13 cellular contexts compared by ENCODE assay signal in the genomic region with DNA sequence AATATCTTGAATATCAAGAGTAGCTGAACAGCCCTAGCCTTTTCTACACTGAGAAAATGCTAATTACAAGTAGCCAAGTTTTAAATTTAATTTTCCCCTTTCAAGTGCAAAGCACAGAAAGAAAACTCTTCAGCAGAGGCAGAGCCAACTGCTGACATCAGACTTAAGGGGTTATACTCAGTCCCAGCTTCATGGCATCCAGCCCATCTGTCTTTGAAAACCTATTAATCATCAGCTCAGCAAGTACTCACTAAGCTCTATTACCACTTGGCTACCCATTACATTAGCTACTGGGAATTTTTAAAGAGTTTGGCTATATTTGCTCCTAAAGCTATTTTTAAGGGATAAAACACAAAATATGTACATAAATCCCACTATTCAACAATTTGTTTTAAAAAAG.
DNase-seq lines count a peak whose midpoint lies in the region; ATAC-seq and TF ChIP-seq lines count a peak whose summit lies in the region.
"Had no signal": no experiment of that assay in that cellular context is flagged by ENCODE, and none has a peak within 500 bp of the region (broad histone marks: within the 10 kb centered on the region; RNA-seq: fewer than 3 reads in every experiment).

No MANE protein-coding gene starts in this region.

- H3K9ac ChIP-seq in GM23248 = no peak overlapping the region
- H3K9ac ChIP-seq in neuronal stem cell (ENCODE audit: low read depth, low read length, poor library complexity) = no peak overlapping the region

- no peak overlapping the region for H2AK5ac ChIP-seq in neuronal stem cell (ENCODE audit: low read depth, low read length)

- H2BK5ac ChIP-seq in neuronal stem cell (ENCODE audit: low read length) = no peak overlapping the region

- ATAC-seq in HG03039 (IDR thresholded peaks at IDR 0.05; ENCODE audit: unreplicated experiment) = no peak
- ATAC-seq: mucosa of descending colon had no signal

- no peak overlapping the region for H3K23ac ChIP-seq in neuronal stem cell (ENCODE audit: low read depth, low read length, poor library complexity)

- peaks cover 20% of the 10 kb centered on the region for H3K4me1 Mint-ChIP-seq in nephron

- no peaks in the 10 kb centered on the region for H3K9me2 ChIP-seq in GM23248 (ENCODE audit: insufficient read depth)

- no peak overlapping the region for H2AFZ ChIP-seq in GM23248
- H2AFZ ChIP-seq in neuronal stem cell (ENCODE audit: low read length) = no peak overlapping the region

- H3K4ac ChIP-seq in neuronal stem cell (ENCODE audit: low read length) = no peak overlapping the region

- H3K36me3 ChIP-seq in GM23248 (ENCODE audit: low read depth) = peaks cover 4% of the 10 kb centered on the region; the same call in 1 of the 2 replicates
- H3K36me3 ChIP-seq in neuronal stem cell (replicated peaks in 1 of 2; ENCODE audit: control insufficient read depth in 2 of 2, insufficient read depth in 2 of 2, low read length in 2 of 2) = peaks cover 18 to 97% of the 10 kb centered on the region in 2 donors

- peak; percentile 42 for DNase-seq in GM23248
- peak; percentile 34 for DNase-seq in NCI-H82 treated with DMSO at 0.1 percent for 48 hours (lab: John Stamatoyannopoulos, UW; ENCODE audit: unreplicated experiment)
- DNase-seq in epithelial cell of proximal tubule (ENCODE audit: low read depth) = peak; percentile 86
- no peak for DNase-seq in neuronal stem cell (ENCODE audit: low spot score)
- no peak for DNase-seq in NOMO-1 treated with DMSO at 0.1 percent for 48 hours (lab: John Stamatoyannopoulos, UW; ENCODE audit: unreplicated experiment)
- DNase-seq: Caco-2; effector CD4-positive, alpha-beta T cell; NCI-H1436; T1000 had no signal

- H4K8ac ChIP-seq in neuronal stem cell (ENCODE audit: low read depth, low read length) = no peak overlapping the region

- H3K18ac ChIP-seq in neuronal stem cell (ENCODE audit: low read length) = no peak overlapping the region

- peaks cover 2% of the 10 kb centered on the region for H3K9me3 Mint-ChIP-seq in nephron

- H2BK12ac ChIP-seq in neuronal stem cell (ENCODE audit: low read length) = no peak overlapping the region

- H3K9me3 ChIP-seq in GM23248 (ENCODE audit: low read depth) (no peaks in the 10 kb centered on the region), neuronal stem cell (replicated peaks in 1 of 2; ENCODE audit: control insufficient read depth in 2 of 2, insufficient read depth in 1 of 2, low read depth in 1 of 2, low read length in 2 of 2) (peaks cover 2 to 11% of the 10 kb centered on the region in 2 donors)
- H3K9me3 ChIP-seq: Caco-2, mucosa of descending colon had no signal

- peak overlapping the region in 2 of 3 experiments; percentile 62 for H3K27ac Mint-ChIP-seq in nephron
- H3K27ac Mint-ChIP-seq: activated naive CD8-positive, alpha-beta T cell had no signal

- H3K4me2 ChIP-seq in GM23248 (ENCODE audit: unreplicated experiment) = no peak overlapping the region
- H3K4me2 ChIP-seq in neuronal stem cell (ENCODE audit: insufficient read depth, low read length, poor library complexity, severe bottlenecking) = no peak overlapping the region

- no peak overlapping the region for H3K14ac ChIP-seq in neuronal stem cell (ENCODE audit: low read length)

- in situ Hi-C loops in GM23248 (cut with MboI) = no loop called here

- no peaks in the 10 kb centered on the region for H4K20me1 ChIP-seq in GM23248 (ENCODE audit: insufficient read depth)

- peaks cover 72% of the 10 kb centered on the region for H3K36me3 Mint-ChIP-seq in nephron (ENCODE audit: low read depth)
- H3K36me3 Mint-ChIP-seq: activated naive CD8-positive, alpha-beta T cell had no signal

- no peak overlapping the region for H2BK120ac ChIP-seq in neuronal stem cell (ENCODE audit: low read depth, low read length)

- H2BK15ac ChIP-seq in neuronal stem cell (ENCODE audit: low read length) = no peak overlapping the region

- TF ChIP-seq CTCF in epithelial cell of proximal tubule (conservative IDR thresholded peaks at IDR 0.05; ENCODE audit: low read depth, low read length) (no peak), nephron (IDR thresholded peaks at IDR 0.05; ENCODE audit: unreplicated experiment in 3 of 3) (no peak)

- no peak overlapping the region for H3K4me3 Mint-ChIP-seq in nephron
- H3K4me3 Mint-ChIP-seq: activated naive CD8-positive, alpha-beta T cell had no signal

- no peaks in the 10 kb centered on the region for H3K27me3 Mint-ChIP-seq in nephron (ENCODE audit: low read depth)

- no peaks in the 10 kb centered on the region for H3K79me2 ChIP-seq in GM23248 (ENCODE audit: insufficient read depth)

- no peaks in the 10 kb centered on the region for H3K4me1 ChIP-seq in GM23248 (ENCODE audit: insufficient read depth)
- H3K4me1 ChIP-seq in neuronal stem cell (ENCODE audit: control insufficient read depth in 2 of 2, insufficient read depth in 1 of 2, low read depth in 1 of 2, low read length in 2 of 2) = no peaks in the 10 kb centered on the region
- H3K4me1 ChIP-seq: Caco-2 had no signal

- no peak overlapping the region for H4K91ac ChIP-seq in neuronal stem cell (ENCODE audit: low read depth, low read length, poor library complexity)

- H3K27ac ChIP-seq in GM23248 = no peak overlapping the region
- H3K27ac ChIP-seq in neuronal stem cell (replicated peaks; ENCODE audit: low read length) = no peak overlapping the region

- H3K27me3 ChIP-seq in GM23248 (replicated peaks; ENCODE audit: insufficient read depth) = no peaks in the 10 kb centered on the region
- H3K27me3 ChIP-seq in neuronal stem cell (ENCODE audit: control insufficient read depth in 3 of 3, insufficient read depth in 3 of 3, low read depth in 1 of 3, low read length in 3 of 3) = no peaks in the 10 kb centered on the region

- H3K4me3 ChIP-seq in GM23248 = no peak overlapping the region
- H3K4me3 ChIP-seq in epithelial cell of proximal tubule (ENCODE audit: low read depth, low read length) = no peak overlapping the region
- H3K4me3 ChIP-seq in neuronal stem cell (ENCODE audit: low read length in 2 of 2) = no peak overlapping the region
- H3K4me3 ChIP-seq: mucosa of descending colon had no signal

- H3F3A ChIP-seq in GM23248 (ENCODE audit: insufficient read depth) = no peaks in the 10 kb centered on the region

- H3K79me1 ChIP-seq in neuronal stem cell (ENCODE audit: low read depth, low read length) = no peaks in the 10 kb centered on the region

Comparison
In these comparisons a context has a peak if more than half of its experiments do, and no peak if none do; other contexts are left out.
1. DNase-seq: peak in GM23248 (single experiment), NCI-H82 treated with DMSO at 0.1 percent for 48 hours (single experiment) and epithelial cell of proximal tubule (single experiment); none in neuronal stem cell (single experiment) and NOMO-1 treated with DMSO at 0.1 percent for 48 hours (single experiment).